Comparison of ENCODE assay signal across 9 cellular contexts in the genomic region with DNA sequence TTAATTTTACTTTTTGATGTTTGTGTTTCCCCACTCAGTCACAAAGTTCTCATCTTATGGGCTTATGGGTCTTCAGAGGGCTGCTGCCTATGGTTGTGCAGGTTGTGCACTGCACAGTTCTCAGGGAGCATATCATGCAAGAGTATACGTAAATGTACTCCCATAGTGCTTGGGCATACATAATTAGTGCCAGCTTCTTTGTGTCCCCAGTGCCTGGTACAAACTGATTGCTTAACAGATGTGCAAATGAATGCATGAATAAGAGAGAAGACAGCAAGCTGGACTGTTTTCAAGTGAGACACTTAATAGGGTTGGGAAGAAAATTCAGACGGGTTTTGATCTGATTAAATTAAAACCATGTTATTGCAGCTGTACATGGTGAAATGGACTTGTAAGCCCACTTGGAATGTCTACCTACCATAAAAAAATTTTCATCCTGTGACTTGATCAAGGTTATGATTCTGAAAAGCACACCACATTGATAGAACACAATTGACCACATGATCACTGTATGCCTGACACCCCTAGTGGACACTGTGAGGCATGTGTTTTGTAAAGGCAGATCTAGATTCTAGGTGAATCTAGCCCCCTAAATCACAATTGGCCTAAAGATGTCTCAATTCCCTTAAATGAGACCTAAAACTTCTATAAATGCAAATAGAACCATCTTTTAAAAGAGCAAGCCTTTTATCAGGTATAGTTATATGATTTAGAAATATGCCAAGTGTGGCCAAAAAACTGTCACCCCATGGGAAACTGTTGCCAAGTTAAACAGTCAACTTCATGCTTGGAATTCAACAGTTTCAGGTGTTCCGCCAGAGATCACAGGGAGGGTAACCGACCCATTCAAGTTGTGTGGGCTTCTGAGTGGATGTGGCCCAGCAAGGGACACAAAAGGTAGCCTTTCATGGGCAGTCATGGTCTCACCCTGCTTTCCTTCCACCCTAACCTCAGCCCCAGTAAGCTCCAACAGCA. TPM values are rescaled to one million over a fixed set of nuclear protein-coding genes. Genes with fewer than 3 reads are reported as not detected.
DNase-seq lines count a peak whose midpoint lies in the region; ATAC-seq, FAIRE-seq and TF ChIP-seq lines count a peak whose summit lies in the region.
"Had no signal": no experiment of that assay in that cellular context is flagged by ENCODE, and none has a peak within 500 bp of the region (broad histone marks: within the 10 kb centered on the region; RNA-seq: fewer than 3 reads in every experiment).

No MANE protein-coding gene starts in this region.

- peaks cover 0 to 3% (median 0%) of the 10 kb centered on the region in 4 donors for H3K27me3 ChIP-seq in pancreas
- no peaks in the 10 kb centered on the region for H3K27me3 ChIP-seq in naive thymus-derived CD4-positive, alpha-beta T cell (ENCODE audit: control insufficient read depth in 2 of 2, insufficient read depth in 2 of 2, low read length in 2 of 2)

- POLR2A ChIA-PET in GM10248 (lab: Yijun Ruan, JAX), result no interaction called here
- POLR2A ChIA-PET in naive thymus-derived CD4-positive, alpha-beta T cell (lab: Charles Lee), result no interaction called here

- 26 to 28% methylated on average over 4 of the region's 4 CpGs for WGBS in pancreas, 2 donors

- ATAC-seq in pancreas, result peak; percentile 71 to 83 (median 80)
- no peak for ATAC-seq in sciatic nerve
- ATAC-seq in GM21717 (IDR thresholded peaks at IDR 0.05; ENCODE audit: unreplicated experiment), result no peak
- no peak for ATAC-seq in naive thymus-derived CD4-positive, alpha-beta T cell

- no peak overlapping the region for H3K4me3 Mint-ChIP-seq in naive thymus-derived CD4-positive, alpha-beta T cell
- H3K4me3 Mint-ChIP-seq: T-helper 1 cell treated with Interleukin-12 subunit alpha and Interleukin-12 subunit beta and Interleukin-4 antibody, amounts not matched to agents 30 μg/mL and 1 μg/mL, for 36 hours had no signal

- no peaks in the 10 kb centered on the region for H3K9me3 Mint-ChIP-seq in naive thymus-derived CD4-positive, alpha-beta T cell
- H3K9me3 Mint-ChIP-seq: T-helper 1 cell treated with Interleukin-12 subunit alpha and Interleukin-12 subunit beta and Interleukin-4 antibody, amounts not matched to agents 30 μg/mL and 1 μg/mL, for 36 hours had no signal

- peak; percentile 7 for TF ChIP-seq CTCF in GM10248 (IDR thresholded peaks at IDR 0.05; ENCODE audit: control extremely low read depth, extremely low read depth, low read depth, missing control alignments)
- peak; percentile 55 for TF ChIP-seq CTCF in choroid plexus epithelial cell (conservative IDR thresholded peaks at IDR 0.05; ENCODE audit: low read depth, low read length)
- TF ChIP-seq CTCF in pancreas (IDR thresholded peaks at IDR 0.05), result peak in 3 of 4 donors; percentile 19 to 45 (median 29)

- peaks cover 0 to 7% (median 0%) of the 10 kb centered on the region in 7 donors for H3K4me1 Mint-ChIP-seq in naive thymus-derived CD4-positive, alpha-beta T cell

- CTCF ChIA-PET in GM10248 (lab: Yijun Ruan, JAX), result interaction anchor here (3.1 kb wide), 1 partner anchor 36 kb away, joined by 10 read pairs; no protein-coding TSS in a partner anchor
- CTCF ChIA-PET in naive thymus-derived CD4-positive, alpha-beta T cell (lab: Charles Lee), result no interaction called here

- no peaks in the 10 kb centered on the region for H3K36me3 ChIP-seq in pancreas
- H3K36me3 ChIP-seq in naive thymus-derived CD4-positive, alpha-beta T cell (ENCODE audit: control insufficient read depth in 2 of 3, insufficient read depth in 3 of 3, low read length in 3 of 3), result no peaks in the 10 kb centered on the region

- H3K36me3 Mint-ChIP-seq in naive thymus-derived CD4-positive, alpha-beta T cell, result no peaks in the 10 kb centered on the region

- peak; percentile 41 for DNase-seq in GM10248 (ENCODE audit: extremely low spot score)
- DNase-seq in LHCN-M2 (ENCODE audit: low read depth), result peak; percentile 7
- peak; percentile 22 for DNase-seq in choroid plexus epithelial cell (ENCODE audit: low read depth)
- peak in 2 of 6 donors; percentile 18 to 37 for DNase-seq in pancreas
- DNase-seq in NCI-H446 (lab: John Stamatoyannopoulos, UW), result no peak
- DNase-seq in sciatic nerve (ENCODE audit: low spot score), result no peak
- DNase-seq in naive thymus-derived CD4-positive, alpha-beta T cell, result no peak

- H3K4me1 ChIP-seq in pancreas, result peaks cover 9 to 27% (median 14%) of the 10 kb centered on the region in 3 donors
- H3K4me1 ChIP-seq in naive thymus-derived CD4-positive, alpha-beta T cell (ENCODE audit: control insufficient read depth in 2 of 2, insufficient read depth in 2 of 2, low read length in 2 of 2), result no peaks in the 10 kb centered on the region

- H3K9me3 ChIP-seq in pancreas, result no peaks in the 10 kb centered on the region
- H3K9me3 ChIP-seq in naive thymus-derived CD4-positive, alpha-beta T cell (ENCODE audit: control insufficient read depth in 2 of 3, low read length in 3 of 3), result no peaks in the 10 kb centered on the region

- no peak for FAIRE-seq in pancreas (lab: Jason Lieb, UNC)

- no peak overlapping the region for H3K27ac Mint-ChIP-seq in naive thymus-derived CD4-positive, alpha-beta T cell
- H3K27ac Mint-ChIP-seq: T-helper 1 cell treated with Interleukin-12 subunit alpha and Interleukin-12 subunit beta and Interleukin-4 antibody, amounts not matched to agents 30 μg/mL and 1 μg/mL, for 36 hours had no signal

- peaks cover 0 to 8% (median 0%) of the 10 kb centered on the region in 5 donors for H3K27me3 Mint-ChIP-seq in naive thymus-derived CD4-positive, alpha-beta T cell

- H3K4me3 ChIP-seq in choroid plexus epithelial cell (ENCODE audit: low read depth, low read length) (no peak overlapping the region), pancreas (no peak overlapping the region)
- no peak overlapping the region for H3K4me3 ChIP-seq in naive thymus-derived CD4-positive, alpha-beta T cell (ENCODE audit: low read length)

- H3K27ac ChIP-seq in pancreas, result peak overlapping the region in 2 of 4 donors; percentile 13 to 28
- no peak overlapping the region for H3K27ac ChIP-seq in naive thymus-derived CD4-positive, alpha-beta T cell (ENCODE audit: low read depth, low read length)

- intact Hi-C loops in pancreas (cut with DNase I), result no loop called here
- intact Hi-C loops in sciatic nerve (cut with DNase I), result no loop called here
- intact Hi-C loops in naive thymus-derived CD4-positive, alpha-beta T cell (cut with micrococcal nuclease), result no loop called here

RNA-seq across cellular contexts. Expression of a gene that starts 27.9 kb away (rescaled TPM):
- total RNA-seq in LHCN-M2 (2014; rRNA removed) (not detected in 2 replicates), pancreas (1 to 10 TPM in 1 of 6 donors, under 1 TPM in 5; 0.47 to 1.6 (median 0.65) TPM), sciatic nerve (19.2 TPM)
- not detected for polyA plus RNA-seq in LHCN-M2 (2012)
- polyA plus RNA-seq in pancreas, result 1 to 10 TPM; 1.1 to 1.2 TPM
- total RNA-seq in naive thymus-derived CD4-positive, alpha-beta T cell, result under 1 TPM in 2 of 5 experiments, not detected in 3; 0.12 to 0.85 TPM
- polyA plus RNA-seq in naive thymus-derived CD4-positive, alpha-beta T cell, result not detected

Comparison
In these comparisons a context has a peak if more than half of its experiments do, and no peak if none do; other contexts are left out.
1. DNase-seq: peak in GM10248 (single experiment), LHCN-M2 (single experiment) and choroid plexus epithelial cell (single experiment); none in NCI-H446 (0 of 2), sciatic nerve (single experiment) and naive thymus-derived CD4-positive, alpha-beta T cell (0 of 9).
2. ATAC-seq: peak in pancreas (4 of 4); none in sciatic nerve (single experiment), GM21717 (single experiment) and naive thymus-derived CD4-positive, alpha-beta T cell (single experiment).
3. Peak in every context shown above with its lines, with median percentiles within 50 percentile points of each other: CTCF ChIP-seq.